ENCODE assay signal across 20 cellular contexts in genomic region chr20:44997171-44997570, GRCh38. TPM values are rescaled to one million over a fixed set of nuclear protein-coding genes. Genes with fewer than 3 reads are reported as not detected.
DNase-seq lines count a peak whose midpoint lies in the region; ATAC-seq and TF ChIP-seq lines count a peak whose summit lies in the region.
"Had no signal": no experiment of that assay in that cellular context is flagged by ENCODE, and none has a peak within 500 bp of the region (broad histone marks: within the 10 kb centered on the region; RNA-seq: fewer than 3 reads in every experiment).

No MANE protein-coding gene starts in this region.

- H3K36me3 Mint-ChIP-seq in activated naive CD4-positive, alpha-beta T cell treated with anti-CD3 and anti-CD28 coated beads, Interleukin-2, amount 50 U/mL, for 24 hours, result peaks cover 43% of the 10 kb centered on the region
- H3K36me3 Mint-ChIP-seq in T-helper 17 cell (ENCODE audit: low read depth) (peaks cover 14% of the 10 kb centered on the region), endothelial cell (ENCODE audit: low read depth, unreplicated experiment) (peaks cover 30% of the 10 kb centered on the region)
- peaks cover 83% of the 10 kb centered on the region for H3K36me3 Mint-ChIP-seq in stimulated activated naive CD8-positive, alpha-beta T cell treated with anti-CD3 and anti-CD28 coated beads, Interleukin-15, Interleukin-2, amounts not matched to agents 100 ng/mL and 50 ng/mL, for 24 hours (ENCODE audit: low read depth)

- H3K27ac Mint-ChIP-seq in activated naive CD4-positive, alpha-beta T cell treated with anti-CD3 and anti-CD28 coated beads, Interleukin-2, amount 50 U/mL, for 24 hours, result peak overlapping the region; percentile 97
- peak overlapping the region; percentile 84 for H3K27ac Mint-ChIP-seq in T-helper 17 cell
- H3K27ac Mint-ChIP-seq in endothelial cell (ENCODE audit: unreplicated experiment), result no peak overlapping the region
- peak overlapping the region; percentile 92 for H3K27ac Mint-ChIP-seq in stimulated activated naive CD8-positive, alpha-beta T cell treated with anti-CD3 and anti-CD28 coated beads, Interleukin-15, Interleukin-2, amounts not matched to agents 100 ng/mL and 50 ng/mL, for 24 hours

- TF ChIP-seq CTCF in endothelial cell (IDR thresholded peaks at IDR 0.05; ENCODE audit: unreplicated experiment), result no peak

- DNase-seq in activated naive CD4-positive, alpha-beta T cell (lab: John Stamatoyannopoulos, UW), result no peak
- no peak for DNase-seq in T-helper 17 cell
- no peak for DNase-seq in endothelial cell (ENCODE audit: low spot score)
- DNase-seq in iPS-NIHi7 (ENCODE audit: extremely low spot score), result no peak
- DNase-seq: ACHN, amniotic stem cell, C1 segment of cervical spinal cord, foreskin fibroblast, GF-D8, KG1, NCI-H187 treated with DMSO at 0.1 percent for 48 hours, occipital lobe, retina, T-helper 1 cell had no signal

- H3K9me3 ChIP-seq in T-helper 17 cell (ENCODE audit: control insufficient read depth, low read length, poor library complexity, severe bottlenecking), result no peaks in the 10 kb centered on the region
- H3K9me3 ChIP-seq: suprapubic skin, vagina had no signal

- no peak overlapping the region for H3K4me3 Mint-ChIP-seq in activated naive CD4-positive, alpha-beta T cell treated with anti-CD3 and anti-CD28 coated beads, Interleukin-2, amount 50 U/mL, for 24 hours
- H3K4me3 Mint-ChIP-seq in T-helper 17 cell, result peak overlapping the region; percentile 55
- peak overlapping the region; percentile 8 for H3K4me3 Mint-ChIP-seq in endothelial cell (ENCODE audit: unreplicated experiment)
- peak overlapping the region; percentile 54 for H3K4me3 Mint-ChIP-seq in stimulated activated naive CD8-positive, alpha-beta T cell treated with anti-CD3 and anti-CD28 coated beads, Interleukin-15, Interleukin-2, amounts not matched to agents 100 ng/mL and 50 ng/mL, for 24 hours

- H3K9me3 Mint-ChIP-seq in activated naive CD4-positive, alpha-beta T cell treated with anti-CD3 and anti-CD28 coated beads, Interleukin-2, amount 50 U/mL, for 24 hours, result no peaks in the 10 kb centered on the region
- no peaks in the 10 kb centered on the region for H3K9me3 Mint-ChIP-seq in endothelial cell (ENCODE audit: unreplicated experiment)
- H3K9me3 Mint-ChIP-seq in stimulated activated naive CD8-positive, alpha-beta T cell treated with anti-CD3 and anti-CD28 coated beads, Interleukin-15, Interleukin-2, amounts not matched to agents 100 ng/mL and 50 ng/mL, for 24 hours, result no peaks in the 10 kb centered on the region

- no peaks in the 10 kb centered on the region for H3K27me3 Mint-ChIP-seq in activated naive CD4-positive, alpha-beta T cell treated with anti-CD3 and anti-CD28 coated beads, Interleukin-2, amount 50 U/mL, for 24 hours
- H3K27me3 Mint-ChIP-seq in T-helper 17 cell (no peaks in the 10 kb centered on the region), endothelial cell (ENCODE audit: unreplicated experiment) (peaks cover 3% of the 10 kb centered on the region)
- no peaks in the 10 kb centered on the region for H3K27me3 Mint-ChIP-seq in stimulated activated naive CD8-positive, alpha-beta T cell treated with anti-CD3 and anti-CD28 coated beads, Interleukin-15, Interleukin-2, amounts not matched to agents 100 ng/mL and 50 ng/mL, for 24 hours

- H3K4me1 Mint-ChIP-seq in activated naive CD4-positive, alpha-beta T cell treated with anti-CD3 and anti-CD28 coated beads, Interleukin-2, amount 50 U/mL, for 24 hours, result peaks cover 84% of the 10 kb centered on the region
- peaks cover 35% of the 10 kb centered on the region for H3K4me1 Mint-ChIP-seq in T-helper 17 cell
- peaks cover 4% of the 10 kb centered on the region for H3K4me1 Mint-ChIP-seq in endothelial cell (ENCODE audit: unreplicated experiment)
- peaks cover 72% of the 10 kb centered on the region for H3K4me1 Mint-ChIP-seq in stimulated activated naive CD8-positive, alpha-beta T cell treated with anti-CD3 and anti-CD28 coated beads, Interleukin-15, Interleukin-2, amounts not matched to agents 100 ng/mL and 50 ng/mL, for 24 hours (ENCODE audit: low read depth)

- ATAC-seq in T-helper 17 cell (no peak), GM18502 (IDR thresholded peaks at IDR 0.05; ENCODE audit: poor library complexity, unreplicated experiment) (no peak), GM18519 (IDR thresholded peaks at IDR 0.05; ENCODE audit: low FRiP score, unreplicated experiment) (no peak)

RNA-seq across cellular contexts. Expression of gene STK4, which starts 30.9 kb away (rescaled TPM):
- total RNA-seq in T-helper 17 cell, result 100 to 1,000 TPM; 271 to 280 TPM
- total RNA-seq in endothelial cell (ENCODE audit: unreplicated experiment), result 34.1 TPM

RNA-seq across cellular contexts. Expression of gene TOMM34, which starts 37.0 kb away (rescaled TPM):
- total RNA-seq in T-helper 17 cell (1 to 10 TPM; 9.1 to 9.2 TPM), endothelial cell (ENCODE audit: unreplicated experiment) (46.2 TPM)
